8 cellular contexts compared by ENCODE assay signal in the genomic region with DNA sequence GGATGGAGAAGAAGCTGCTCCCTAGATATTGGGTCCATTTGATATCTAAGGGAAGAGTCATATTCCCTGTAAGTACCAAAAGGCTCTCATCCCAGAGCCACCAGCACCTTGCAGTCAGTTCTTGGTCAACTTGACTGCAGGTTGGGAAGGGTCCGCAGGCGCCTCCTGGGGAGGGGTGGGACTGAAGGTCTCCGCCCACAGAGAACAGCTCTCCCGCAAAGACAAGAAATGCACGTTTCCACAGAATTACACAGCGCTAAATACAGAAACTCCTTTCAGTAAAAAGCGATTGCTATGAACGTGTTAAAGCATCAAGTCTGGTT. TPM values are rescaled to one million over a fixed set of nuclear protein-coding genes. Genes with fewer than 3 reads are reported as not detected.
DNase-seq lines count a peak whose midpoint lies in the region; ATAC-seq, FAIRE-seq and TF ChIP-seq lines count a peak whose summit lies in the region.

No MANE protein-coding gene starts in this region.

- H3K4me3 Mint-ChIP-seq in T-helper 1 cell treated with Interleukin-12 subunit alpha and Interleukin-12 subunit beta and Interleukin-4 antibody, amounts not matched to agents 30 μg/mL and 1 μg/mL, for 36 hours = peak overlapping the region; percentile 85
- peak overlapping the region; percentile 87 for H3K4me3 Mint-ChIP-seq in activated naive CD8-positive, alpha-beta T cell treated with anti-CD3 and anti-CD28 coated beads, Interleukin-2, amount 10 ng/mL, durations not matched to agents 7 days and 5 days

- H3K4me1 ChIP-seq in kidney (ENCODE audit: control insufficient read depth in 1 of 2, insufficient read depth in 1 of 2, low read depth in 1 of 2, low read length in 2 of 2) (peaks cover 11 to 12% of the 10 kb centered on the region in 2 donors), subcutaneous abdominal adipose tissue (ENCODE audit: control insufficient read depth in 5 of 5, insufficient read depth in 5 of 5, low read length in 5 of 5) (peaks cover 6 to 33% (median 25%) of the 10 kb centered on the region in 5 donors)

- no peak for DNase-seq in T-helper 1 cell
- no peak for DNase-seq in activated naive CD8-positive, alpha-beta T cell treated with anti-CD3 and anti-CD28 coated beads, Interleukin-2, amount 10 ng/mL, durations not matched to agents 7 days and 5 days
- peak; percentile 82 for DNase-seq in kidney
- DNase-seq in DMS79 (lab: John Stamatoyannopoulos, UW) = no peak
- no peak for DNase-seq in stimulated activated CD4-positive, alpha-beta T cell treated with anti-CD3 and anti-CD28 coated beads, Interleukin-1b, Interleukin-23, amount 100 ng/mL, for 48 hours

- FAIRE-seq in kidney (lab: Jason Lieb, UNC) = no peak

- H3K27me3 Mint-ChIP-seq in T-helper 1 cell treated with Interleukin-12 subunit alpha and Interleukin-12 subunit beta and Interleukin-4 antibody, amounts not matched to agents 30 μg/mL and 1 μg/mL, for 36 hours (ENCODE audit: low read depth) = no peaks in the 10 kb centered on the region
- no peaks in the 10 kb centered on the region for H3K27me3 Mint-ChIP-seq in activated naive CD8-positive, alpha-beta T cell treated with anti-CD3 and anti-CD28 coated beads, Interleukin-2, amount 10 ng/mL, durations not matched to agents 7 days and 5 days

- intact Hi-C loops in kidney (cut with DNase I) = no loop called here

- TF ChIP-seq CTCF in kidney (IDR thresholded peaks at IDR 0.05; ENCODE audit: borderline replicate concordance, extremely low read depth, insufficient read depth) = no peak

- peak overlapping the region; percentile 91 for H3K27ac Mint-ChIP-seq in T-helper 1 cell treated with Interleukin-12 subunit alpha and Interleukin-12 subunit beta and Interleukin-4 antibody, amounts not matched to agents 30 μg/mL and 1 μg/mL, for 36 hours
- peak overlapping the region; percentile 92 for H3K27ac Mint-ChIP-seq in activated naive CD8-positive, alpha-beta T cell treated with anti-CD3 and anti-CD28 coated beads, Interleukin-2, amount 10 ng/mL, durations not matched to agents 7 days and 5 days

- H3K9me3 Mint-ChIP-seq in T-helper 1 cell treated with Interleukin-12 subunit alpha and Interleukin-12 subunit beta and Interleukin-4 antibody, amounts not matched to agents 30 μg/mL and 1 μg/mL, for 36 hours = no peaks in the 10 kb centered on the region
- no peaks in the 10 kb centered on the region for H3K9me3 Mint-ChIP-seq in activated naive CD8-positive, alpha-beta T cell treated with anti-CD3 and anti-CD28 coated beads, Interleukin-2, amount 10 ng/mL, durations not matched to agents 7 days and 5 days

- H3K36me3 ChIP-seq in kidney (ENCODE audit: control insufficient read depth in 1 of 2, insufficient read depth in 2 of 2, low read length in 2 of 2) (no peaks in the 10 kb centered on the region), subcutaneous abdominal adipose tissue (ENCODE audit: control insufficient read depth in 5 of 5, insufficient read depth in 5 of 5, low read length in 5 of 5) (no peaks in the 10 kb centered on the region)

- H3K27ac ChIP-seq in kidney (ENCODE audit: low read depth in 2 of 2, low read length in 2 of 2) = peak overlapping the region; percentile 65 to 94
- peak overlapping the region; percentile 87 for H3K27ac ChIP-seq in subcutaneous abdominal adipose tissue (ENCODE audit: low read depth, low read length)

- H3K4me3 ChIP-seq in kidney (ENCODE audit: low read length in 2 of 2) (peak overlapping the region; percentile 69 to 78), subcutaneous abdominal adipose tissue (ENCODE audit: low read depth in 1 of 5, low read length in 5 of 5) (peak overlapping the region; percentile 74 to 83 (median 78))

- POLR2A ChIA-PET in activated naive CD8-positive, alpha-beta T cell treated with anti-CD3 and anti-CD28 coated beads, Interleukin-2, amount 10 ng/mL, durations not matched to agents 7 days and 5 days (lab: Charles Lee) = interaction anchor here (0.6 to 5.1 kb wide), 15 partner anchors 10 to 285 kb away, joined by 3 to 155 read pairs (median 7); partner anchors contain the start of genes ACD, C16orf86, CARMIL2 and ENKD1

- H3K9ac ChIP-seq in kidney (ENCODE audit: low read length in 2 of 2) (peak overlapping the region; percentile 46 to 75), subcutaneous abdominal adipose tissue (ENCODE audit: low read length in 5 of 5) (peak overlapping the region; percentile 28 to 89 (median 82))

- H3K36me3 Mint-ChIP-seq in T-helper 1 cell treated with Interleukin-12 subunit alpha and Interleukin-12 subunit beta and Interleukin-4 antibody, amounts not matched to agents 30 μg/mL and 1 μg/mL, for 36 hours (ENCODE audit: low read depth) = peaks cover 5% of the 10 kb centered on the region
- H3K36me3 Mint-ChIP-seq in activated naive CD8-positive, alpha-beta T cell treated with anti-CD3 and anti-CD28 coated beads, Interleukin-2, amount 10 ng/mL, durations not matched to agents 7 days and 5 days = peaks cover 6% of the 10 kb centered on the region

- no peaks in the 10 kb centered on the region for H3K27me3 ChIP-seq in subcutaneous abdominal adipose tissue (ENCODE audit: control insufficient read depth in 5 of 5, insufficient read depth in 4 of 5, low read length in 5 of 5)

- H3K9me3 ChIP-seq in kidney (ENCODE audit: control insufficient read depth in 1 of 2, low read length in 2 of 2) (no peaks in the 10 kb centered on the region), subcutaneous abdominal adipose tissue (ENCODE audit: control insufficient read depth in 5 of 5, low read length in 5 of 5) (no peaks in the 10 kb centered on the region)

- ATAC-seq in activated naive CD8-positive, alpha-beta T cell treated with anti-CD3 and anti-CD28 coated beads, Interleukin-2, amount 10 ng/mL, durations not matched to agents 7 days and 5 days (ENCODE audit: low read depth) = no peak
- no peak for ATAC-seq in GM19467 (IDR thresholded peaks at IDR 0.05; ENCODE audit: unreplicated experiment)

- H3K4me1 Mint-ChIP-seq in T-helper 1 cell treated with Interleukin-12 subunit alpha and Interleukin-12 subunit beta and Interleukin-4 antibody, amounts not matched to agents 30 μg/mL and 1 μg/mL, for 36 hours (ENCODE audit: low read depth) = peaks cover 26% of the 10 kb centered on the region
- H3K4me1 Mint-ChIP-seq in activated naive CD8-positive, alpha-beta T cell treated with anti-CD3 and anti-CD28 coated beads, Interleukin-2, amount 10 ng/mL, durations not matched to agents 7 days and 5 days = peaks cover 31% of the 10 kb centered on the region

RNA-seq across cellular contexts. Expression of gene CTCF, which starts 0.9 kb away (rescaled TPM):
- 10 to 100 TPM; 69.9 to 72.3 TPM for total RNA-seq in activated naive CD8-positive, alpha-beta T cell treated with anti-CD3 and anti-CD28 coated beads, Interleukin-2, amount 10 ng/mL, durations not matched to agents 7 days and 5 days
- 42.6 TPM for total RNA-seq in kidney
- 20.4 TPM for polyA plus RNA-seq in kidney (ENCODE audit: insufficient read depth, low read depth, low replicate concordance)

RNA-seq across cellular contexts. Expression of gene RIPOR1, which starts 32.8 kb away (rescaled TPM):
- total RNA-seq in activated naive CD8-positive, alpha-beta T cell treated with anti-CD3 and anti-CD28 coated beads, Interleukin-2, amount 10 ng/mL, durations not matched to agents 7 days and 5 days = 10 to 100 TPM; 28.7 to 35.7 TPM
- 116 TPM for total RNA-seq in kidney
- polyA plus RNA-seq in kidney (ENCODE audit: insufficient read depth, low read depth, low replicate concordance) = 60.9 TPM
